20 cellular contexts compared by ENCODE assay signal in the genomic region with DNA sequence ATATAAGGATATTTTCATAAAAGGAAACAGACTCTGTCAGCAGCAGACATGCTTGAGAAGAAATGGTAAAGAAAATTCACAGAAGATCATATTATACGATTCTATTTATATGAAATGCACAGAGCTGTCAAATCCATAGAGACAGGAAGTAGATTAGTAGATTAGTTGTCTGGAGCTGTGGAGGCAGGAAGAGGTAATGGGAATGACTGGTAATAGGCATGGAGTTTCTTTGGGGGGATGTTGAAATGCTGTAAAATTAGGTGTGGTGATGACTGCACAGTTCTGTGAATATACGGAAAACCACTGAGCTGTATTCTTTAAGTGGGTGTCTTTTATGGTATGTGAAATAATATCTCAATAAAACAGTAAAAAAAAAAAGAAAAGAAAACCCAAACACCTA.
"Had no signal": no experiment of that assay in that cellular context is flagged by ENCODE, and none has a peak within 500 bp of the region (broad histone marks: within the 10 kb centered on the region; RNA-seq: fewer than 3 reads in every experiment).

No MANE protein-coding gene starts in this region.

- H3K27me3 ChIP-seq: esophagus squamous epithelium, spleen, stomach had no signal

- DNase-seq: cortex of kidney; effector memory CD4-positive, alpha-beta T cell; esophagus squamous epithelium; foreskin melanocyte; head of caudate nucleus; hippocampal formation; kidney glomerular epithelial cell; natural killer cell; posterior cingulate gyrus; spleen; stimulated activated CD4-positive, alpha-beta T cell treated with anti-CD3 and anti-CD28 coated beads, Interleukin-2, amount 100 ng/mL, for 24 hours; stimulated activated naive CD4-positive, alpha-beta T cell; stomach; substantia nigra; trophoblast cell had no signal

- H3K9me3 ChIP-seq: esophagus squamous epithelium, stomach, thoracic aorta had no signal

- H3K27ac ChIP-seq: esophagus squamous epithelium, spleen, stomach, thoracic aorta had no signal

- H3K36me3 ChIP-seq: thoracic aorta had no signal

- ATAC-seq: natural killer cell, sciatic nerve had no signal

- H3K4me3 ChIP-seq: esophagus squamous epithelium, spleen, stomach, thoracic aorta had no signal

- H3K4me1 ChIP-seq: spleen, stomach had no signal

- FAIRE-seq: endometrium, islet of Langerhans, urothelium cell line had no signal
